ENCODE assay signal across 17 cellular contexts in genomic region chr5:57450991-57451876, GRCh38. TPM values are rescaled to one million over a fixed set of nuclear protein-coding genes. Genes with fewer than 3 reads are reported as not detected.
A peak's percentile ranks its signal among the peaks of the same experiment; 100 is the strongest.
DNase-seq lines count a peak whose midpoint lies in the region; ATAC-seq and TF ChIP-seq lines count a peak whose summit lies in the region.
"Had no signal": no experiment of that assay in that cellular context is flagged by ENCODE, and none has a peak within 500 bp of the region (broad histone marks: within the 10 kb centered on the region; RNA-seq: fewer than 3 reads in every experiment).

No MANE protein-coding gene starts in this region.

- H3K9me3 ChIP-seq in RWPE2 (ENCODE audit: severe bottlenecking), result no peaks in the 10 kb centered on the region
- H3K9me3 ChIP-seq in fibroblast of lung (ENCODE audit: control insufficient read depth, insufficient read depth, low read depth, low read length), result no peaks in the 10 kb centered on the region
- no peaks in the 10 kb centered on the region for H3K9me3 ChIP-seq in skeletal muscle satellite cell (replicated peaks; ENCODE audit: low read length)
- H3K9me3 ChIP-seq: heart right ventricle had no signal

- H4K20me1 ChIP-seq in fibroblast of lung (ENCODE audit: control insufficient read depth, extremely low read depth, insufficient read depth, low read length), result no peaks in the 10 kb centered on the region

- H3K27ac ChIP-seq in RWPE2 (ENCODE audit: poor library complexity, severe bottlenecking) (no peak overlapping the region), fibroblast of lung (ENCODE audit: insufficient read depth, low read length) (no peak overlapping the region)
- H3K27ac ChIP-seq: heart right ventricle had no signal

- no peaks in the 10 kb centered on the region for H3K79me2 ChIP-seq in fibroblast of lung (ENCODE audit: control insufficient read depth, insufficient read depth, low read length)

- H3K4me2 ChIP-seq in fibroblast of lung (ENCODE audit: extremely low read depth, insufficient read depth, low read length), result no peak overlapping the region
- H3K4me2 ChIP-seq in skeletal muscle satellite cell (ENCODE audit: low read length), result peak overlapping the region; percentile 20

- H3K4me3 ChIP-seq in RWPE2 (ENCODE audit: severe bottlenecking) (no peak overlapping the region), fibroblast of lung (replicated peaks in 1 of 4; ENCODE audit: control extremely low read depth in 1 of 4, insufficient read depth in 1 of 4, low read depth in 3 of 4, low read length in 4 of 4) (no peak overlapping the region), skeletal muscle satellite cell (ENCODE audit: low read length) (no peak overlapping the region)
- H3K4me3 ChIP-seq: heart right ventricle had no signal

- no peak overlapping the region for H3K9ac ChIP-seq in fibroblast of lung (ENCODE audit: insufficient read depth, low read length)
- H3K9ac ChIP-seq in skeletal muscle satellite cell (ENCODE audit: low read depth, low read length), result no peak overlapping the region

- TF ChIP-seq CTCF in RWPE2 (IDR thresholded peaks at IDR 0.05; ENCODE audit: poor library complexity, severe bottlenecking), result no peak
- TF ChIP-seq CTCF in fibroblast of lung (conservative IDR thresholded peaks at IDR 0.05 in 1 of 2, IDR thresholded peaks at IDR 0.05 in 1 of 2; ENCODE audit: low read depth in 1 of 2, low read length in 2 of 2), result no peak

- H3K4me1 ChIP-seq in RWPE2 (ENCODE audit: insufficient read depth, poor library complexity, severe bottlenecking) (no peaks in the 10 kb centered on the region), fibroblast of lung (ENCODE audit: control insufficient read depth, extremely low read depth, insufficient read depth, low read length) (peaks cover 2% of the 10 kb centered on the region), skeletal muscle satellite cell (ENCODE audit: control insufficient read depth, insufficient read depth, low read length) (peaks cover 27% of the 10 kb centered on the region)

- H3K36me3 ChIP-seq in RWPE2 (ENCODE audit: low read depth) (no peaks in the 10 kb centered on the region), fibroblast of lung (ENCODE audit: control insufficient read depth, insufficient read depth, low read length) (no peaks in the 10 kb centered on the region), skeletal muscle satellite cell (ENCODE audit: insufficient read depth, low read length) (no peaks in the 10 kb centered on the region)
- H3K36me3 ChIP-seq: heart right ventricle had no signal

- H3K27me3 ChIP-seq in RWPE2 (ENCODE audit: insufficient read depth, poor library complexity, severe bottlenecking) (no peaks in the 10 kb centered on the region), fibroblast of lung (ENCODE audit: control insufficient read depth, insufficient read depth, low read length) (no peaks in the 10 kb centered on the region), skeletal muscle satellite cell (ENCODE audit: control insufficient read depth, insufficient read depth, low read length) (no peaks in the 10 kb centered on the region)
- H3K27me3 ChIP-seq: heart right ventricle had no signal

- H2AFZ ChIP-seq in fibroblast of lung (ENCODE audit: low read length), result no peak overlapping the region

- peak; percentile 61 for DNase-seq in NCI-H345 (lab: John Stamatoyannopoulos, UW)
- no peak for DNase-seq in NCI-H345 treated with DMSO at 0.1 percent for 48 hours (lab: John Stamatoyannopoulos, UW; ENCODE audit: unreplicated experiment)
- no peak for DNase-seq in RWPE2 (ENCODE audit: low spot score)
- peak; percentile 73 to 96 for DNase-seq in fibroblast of lung (ENCODE audit: low read depth in 2 of 2)
- no peak for DNase-seq in SW480 (ENCODE audit: low spot score)
- no peak for DNase-seq in KG1 (lab: John Stamatoyannopoulos, UW)
- no peak for DNase-seq in COLO829 (ENCODE audit: low spot score)
- DNase-seq: activated CD8-positive, alpha-beta T cell treated with anti-CD3 and anti-CD28 coated beads for 36 hours; anterior cingulate cortex; heart right ventricle; HFFc6; naive B cell; NCI-H1694 treated with DMSO at 0.1 percent for 48 hours; SHP77 treated with DMSO at 0.1 percent for 48 hours; stimulated activated CD4-positive, alpha-beta T cell treated with anti-CD3 and anti-CD28 coated beads, Interleukin-4, amount 100 ng/mL, for 24 hours had no signal

- peak; percentile 45; the same call in 2 of the 3 replicates for ATAC-seq in RWPE2 (ENCODE audit: low read depth)
- ATAC-seq: activated CD8-positive, alpha-beta T cell treated with anti-CD3 and anti-CD28 coated beads for 36 hours had no signal

RNA-seq across cellular contexts. Expression of gene ACTBL2, which starts 31.4 kb away (rescaled TPM):
- under 0.01 TPM in 1 of 2 replicates, not detected in the other for total RNA-seq in fibroblast of lung
- 0.03 and 0.11 TPM in 2 replicates for polyA plus RNA-seq in fibroblast of lung
- polyA plus RNA-seq in fibroblast of lung (2012), result 0.07 TPM in 1 of 2 replicates, not detected in the other
- not detected in 2 replicates for polyA minus RNA-seq in fibroblast of lung (ENCODE audit: low replicate concordance)
- not detected in 2 replicates for total RNA-seq in skeletal muscle satellite cell (2012; rRNA removed)
- total RNA-seq: A172; activated CD8-positive, alpha-beta T cell treated with anti-CD3 and anti-CD28 coated beads for 36 hours; heart right ventricle; HFFc6 had no signal
- polyA plus RNA-seq: heart right ventricle had no signal

Comparison
In these comparisons a context has a peak if more than half of its experiments do, and no peak if none do; other contexts are left out.
1. DNase-seq: peak in NCI-H345 (single experiment) and fibroblast of lung (2 of 2); none in NCI-H345 treated with DMSO at 0.1 percent for 48 hours (single experiment), RWPE2 (single experiment), SW480 (single experiment), KG1 (single experiment) and COLO829 (single experiment).